In the genomic region with DNA sequence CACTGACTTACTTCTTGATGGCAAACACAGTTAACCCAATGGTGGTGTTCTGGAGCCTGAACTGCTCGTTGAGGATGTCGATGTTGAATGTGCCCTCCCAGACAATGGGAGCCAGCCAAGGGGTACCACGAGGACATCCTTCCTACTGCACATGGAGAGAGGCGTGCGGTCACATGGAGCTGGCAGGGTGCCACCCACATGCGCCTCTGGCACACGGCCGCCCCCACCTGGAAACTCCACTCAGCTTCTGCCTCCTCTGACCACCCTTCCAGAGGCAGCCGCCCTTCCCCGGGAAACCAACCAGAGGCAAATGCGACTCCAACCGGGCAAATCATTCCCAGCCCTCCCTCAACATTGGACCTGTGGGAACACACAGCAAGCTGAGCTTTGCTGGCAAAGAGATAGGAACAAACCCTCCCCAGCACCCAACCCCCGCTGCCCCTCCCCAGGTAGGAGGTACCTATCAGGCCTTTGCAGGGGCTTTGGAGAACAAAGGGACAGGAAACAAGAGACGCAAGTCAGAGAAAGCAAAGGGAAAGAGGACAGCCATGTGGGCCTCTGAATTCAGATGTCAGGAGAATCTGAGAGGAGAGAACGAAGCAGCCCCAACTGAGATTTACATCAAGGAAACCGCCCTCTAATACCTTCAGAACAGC, we compare ENCODE assay signal across 25 cellular contexts. TPM values are rescaled to one million over a fixed set of nuclear protein-coding genes. Genes with fewer than 3 reads are reported as not detected.
DNase-seq lines count a peak whose midpoint lies in the region; ATAC-seq, FAIRE-seq and TF ChIP-seq lines count a peak whose summit lies in the region.
"Had no signal": no experiment of that assay in that cellular context is flagged by ENCODE, and none has a peak within 500 bp of the region (broad histone marks: within the 10 kb centered on the region; RNA-seq: fewer than 3 reads in every experiment).

No MANE protein-coding gene starts in this region.

- H2BK120ac ChIP-seq in mesendoderm (ENCODE audit: low read depth, low read length) = no peak overlapping the region

- ATAC-seq in activated CD8-positive, alpha-beta memory T cell treated with anti-CD3 and anti-CD28 coated beads, Interleukin-2, amount 10 ng/mL, durations not matched to agents 7 days and 5 days = no peak
- no peak for ATAC-seq in GM21528 (IDR thresholded peaks at IDR 0.05; ENCODE audit: low FRiP score, unreplicated experiment)
- ATAC-seq: activated naive CD4-positive, alpha-beta T cell treated with anti-CD3 and anti-CD28 coated beads, Interleukin-2, amount 50 U/mL, for 72 hours; activated T-cell treated with anti-CD3 and anti-CD28 coated beads, Interleukin-2, amount 50 U/mL, for 72 hours; T-helper 17 cell had no signal

- POLR2A ChIA-PET in endothelial cell of umbilical vein (lab: Charles Lee) = no interaction called here

- no peak overlapping the region for H3K18ac ChIP-seq in mesendoderm (ENCODE audit: low read length)

- no peaks in the 10 kb centered on the region for H3K36me3 Mint-ChIP-seq in activated CD8-positive, alpha-beta memory T cell treated with anti-CD3 and anti-CD28 coated beads, Interleukin-2, amount 10 ng/mL, durations not matched to agents 7 days and 5 days
- H3K36me3 Mint-ChIP-seq: activated naive CD4-positive, alpha-beta T cell treated with anti-CD3 and anti-CD28 coated beads, Interleukin-2, amount 50 U/mL, for 72 hours had no signal

- H3K27me3 ChIP-seq in endothelial cell of umbilical vein (ENCODE audit: control insufficient read depth in 2 of 2, insufficient read depth in 2 of 2, low read length in 2 of 2) (no peaks in the 10 kb centered on the region), mesendoderm (ENCODE audit: insufficient read depth, low read length, poor library complexity) (no peaks in the 10 kb centered on the region), MG63 (no peaks in the 10 kb centered on the region)
- H3K27me3 ChIP-seq: BLaER1 had no signal

- no peaks in the 10 kb centered on the region for H3K4me1 Mint-ChIP-seq in activated CD8-positive, alpha-beta memory T cell treated with anti-CD3 and anti-CD28 coated beads, Interleukin-2, amount 10 ng/mL, durations not matched to agents 7 days and 5 days

- no peak overlapping the region for H4K5ac ChIP-seq in mesendoderm (ENCODE audit: low read length)

- no peaks in the 10 kb centered on the region for H3K79me2 ChIP-seq in endothelial cell of umbilical vein (ENCODE audit: control insufficient read depth, insufficient read depth, low read length)
- H3K79me2 ChIP-seq in mesendoderm (ENCODE audit: control insufficient read depth, insufficient read depth, low read length) = no peaks in the 10 kb centered on the region

- no peak for TF ChIP-seq CTCF in endothelial cell of umbilical vein (IDR thresholded peaks at IDR 0.05; ENCODE audit: extremely low read depth in 1 of 2, insufficient read depth in 1 of 2, low read depth in 1 of 2, low read length in 2 of 2)

- H3K4ac ChIP-seq in mesendoderm (ENCODE audit: low read depth, low read length) = no peak overlapping the region

- FAIRE-seq in endothelial cell of umbilical vein (lab: Jason Lieb, UNC) = no peak
- FAIRE-seq: A204.1, D721Med, G401.6 had no signal

- H3K23ac ChIP-seq in mesendoderm (ENCODE audit: low read length) = no peak overlapping the region

- no peak overlapping the region for H2AFZ ChIP-seq in endothelial cell of umbilical vein (ENCODE audit: low read depth, low read length)

- H3K36me3 ChIP-seq in endothelial cell of umbilical vein (ENCODE audit: control insufficient read depth in 2 of 2, extremely low read depth in 1 of 2, insufficient read depth in 2 of 2, low read length in 2 of 2) (no peaks in the 10 kb centered on the region), mesendoderm (ENCODE audit: control insufficient read depth, insufficient read depth, low read length) (no peaks in the 10 kb centered on the region), MG63 (no peaks in the 10 kb centered on the region)
- H3K36me3 ChIP-seq: BLaER1, WERI-Rb-1 had no signal

- dilution Hi-C loops in endothelial cell of umbilical vein (cut with MboI; ENCODE audit: extremely low pct_ligation_motif_present, low sequenced_read_pairs) = no loop called here

- H3K27me3 Mint-ChIP-seq in activated CD8-positive, alpha-beta memory T cell treated with anti-CD3 and anti-CD28 coated beads, Interleukin-2, amount 10 ng/mL, durations not matched to agents 7 days and 5 days = peaks cover 13% of the 10 kb centered on the region

- H3K4me1 ChIP-seq in endothelial cell of umbilical vein (ENCODE audit: control insufficient read depth, extremely low read depth, insufficient read depth, low read length) (no peaks in the 10 kb centered on the region), mesendoderm (ENCODE audit: control insufficient read depth, low read depth, low read length) (peaks cover 2% of the 10 kb centered on the region)

- H3K4me2 ChIP-seq in endothelial cell of umbilical vein (ENCODE audit: insufficient read depth, low read length) = no peak overlapping the region
- H3K4me2 ChIP-seq in mesendoderm (ENCODE audit: low read length) = no peak overlapping the region
- H3K4me2 ChIP-seq: BLaER1 had no signal

- H3K9ac ChIP-seq in endothelial cell of umbilical vein (replicated peaks; ENCODE audit: extremely low read depth, insufficient read depth, low read length) (no peak overlapping the region), mesendoderm (ENCODE audit: low read length) (no peak overlapping the region)
- H3K9ac ChIP-seq: BLaER1 had no signal

- H2BK15ac ChIP-seq in mesendoderm (replicated peaks; ENCODE audit: low read depth) = no peak overlapping the region

- H2AK5ac ChIP-seq in mesendoderm (ENCODE audit: low read length) = no peak overlapping the region

- CTCF ChIA-PET in activated CD8-positive, alpha-beta memory T cell treated with anti-CD3 and anti-CD28 coated beads, Interleukin-2, amount 10 ng/mL, durations not matched to agents 7 days and 5 days (lab: Charles Lee) = no interaction called here
- CTCF ChIA-PET in endothelial cell of umbilical vein (lab: Charles Lee) = interaction anchor here (2.1 to 3.1 kb wide), 2 partner anchors 19 to 72 kb away, joined by 9 to 14 read pairs; no protein-coding TSS in a partner anchor

- no peak overlapping the region for H3K56ac ChIP-seq in mesendoderm (ENCODE audit: low read length)

- no peak overlapping the region for H3K27ac Mint-ChIP-seq in activated CD8-positive, alpha-beta memory T cell treated with anti-CD3 and anti-CD28 coated beads, Interleukin-2, amount 10 ng/mL, durations not matched to agents 7 days and 5 days
- H3K27ac Mint-ChIP-seq: activated naive CD4-positive, alpha-beta T cell treated with anti-CD3 and anti-CD28 coated beads, Interleukin-2, amount 50 U/mL, for 72 hours; activated T-cell treated with anti-CD3 and anti-CD28 coated beads, Interleukin-2, amount 50 U/mL, for 72 hours; HFFc6; T-helper 17 cell had no signal

- no peaks in the 10 kb centered on the region for H4K20me1 ChIP-seq in endothelial cell of umbilical vein (replicated peaks; ENCODE audit: control insufficient read depth, extremely low read depth, insufficient read depth, low read length)
- H4K20me1 ChIP-seq: BLaER1 had no signal

- no peaks in the 10 kb centered on the region for H3K9me3 Mint-ChIP-seq in activated CD8-positive, alpha-beta memory T cell treated with anti-CD3 and anti-CD28 coated beads, Interleukin-2, amount 10 ng/mL, durations not matched to agents 7 days and 5 days (ENCODE audit: low read depth)
- H3K9me3 Mint-ChIP-seq: activated naive CD4-positive, alpha-beta T cell treated with anti-CD3 and anti-CD28 coated beads, Interleukin-2, amount 50 U/mL, for 72 hours; activated T-cell treated with anti-CD3 and anti-CD28 coated beads, Interleukin-2, amount 50 U/mL, for 72 hours; HFFc6 had no signal

- no TSS peak for BruUV-seq in endothelial cell of umbilical vein (replicated peaks; lab: Mats Ljungman, UMichigan)

- no peaks in the 10 kb centered on the region for H3K9me1 ChIP-seq in endothelial cell of umbilical vein (replicated peaks; ENCODE audit: control insufficient read depth, extremely low read depth, insufficient read depth, low read length)

- no peak overlapping the region for H2BK5ac ChIP-seq in mesendoderm (ENCODE audit: low read length)

- H3K4me3 Mint-ChIP-seq in activated CD8-positive, alpha-beta memory T cell treated with anti-CD3 and anti-CD28 coated beads, Interleukin-2, amount 10 ng/mL, durations not matched to agents 7 days and 5 days = no peak overlapping the region
- H3K4me3 Mint-ChIP-seq: activated T-cell treated with anti-CD3 and anti-CD28 coated beads, Interleukin-2, amount 50 U/mL, for 72 hours; HFFc6; T-helper 17 cell had no signal

- H3K4me3 ChIP-seq in endothelial cell of umbilical vein (replicated peaks in 1 of 3; ENCODE audit: insufficient read depth in 1 of 3, low read depth in 1 of 3, low read length in 3 of 3) = no peak overlapping the region
- H3K4me3 ChIP-seq in mesendoderm (ENCODE audit: low read length) = no peak overlapping the region
- H3K4me3 ChIP-seq in MG63 = no peak overlapping the region
- H3K4me3 ChIP-seq: BLaER1, skin epidermis had no signal

- H4K8ac ChIP-seq in mesendoderm (ENCODE audit: low read depth, low read length) = no peak overlapping the region

- no CpG with 5 or more reads among the region's 16 CpGs for WGBS in mesendoderm (ENCODE audit: extremely low coverage, insufficient coverage, low lambda C conversion rate)

- H3K9me3 ChIP-seq in endothelial cell of umbilical vein (replicated peaks; ENCODE audit: control insufficient read depth, insufficient read depth, low read length) = no peaks in the 10 kb centered on the region
- H3K9me3 ChIP-seq in MG63 = no peaks in the 10 kb centered on the region

- H3K27ac ChIP-seq in endothelial cell of umbilical vein (ENCODE audit: insufficient read depth, low read depth, low read length) = no peak overlapping the region
- H3K27ac ChIP-seq in mesendoderm (ENCODE audit: low read depth, low read length) = no peak overlapping the region
- H3K27ac ChIP-seq: BLaER1, WERI-Rb-1 had no signal

- intact Hi-C loops in endothelial cell of umbilical vein (cut with micrococcal nuclease) = no loop called here

- peak; percentile 35 for DNase-seq in activated CD8-positive, alpha-beta memory T cell treated with anti-CD3 and anti-CD28 coated beads, Interleukin-2, amount 50 U/mL, for 48 hours
- DNase-seq in activated CD8-positive, alpha-beta memory T cell treated with anti-CD3 and anti-CD28 coated beads, Interleukin-2, amount 10 ng/mL, durations not matched to agents 7 days and 5 days = no peak
- DNase-seq in endothelial cell of umbilical vein (ENCODE audit: low read depth, low spot score) = peak; percentile 44
- DNase-seq in mesendoderm = peak; percentile 33
- peak; percentile 55 for DNase-seq in ureter (ENCODE audit: low spot score)
- DNase-seq in MG63 = no peak
- no peak for DNase-seq in NCI-H146 (lab: John Stamatoyannopoulos, UW)
- DNase-seq: activated CD4-positive, alpha-beta T cell treated with anti-CD3 and anti-CD28 coated beads, Interleukin-2, amount 50 U/mL, for 48 hours; activated T-cell treated with anti-CD3 and anti-CD28 coated beads, Interleukin-2, amount 50 U/mL, for 72 hours; foreskin fibroblast; HFFc6; NCI-H1694 treated with DMSO at 0.1 percent for 48 hours; NCI-H446 treated with DMSO at 0.1 percent for 48 hours; stimulated activated CD8-positive, alpha-beta memory T cell treated with anti-CD3 and anti-CD28 coated beads, Interleukin-4, amount 100 ng/mL, for 48 hours; T-helper 17 cell had no signal

- TF ChIP-seq POLR2A in endothelial cell of umbilical vein (IDR thresholded peaks at IDR 0.05; ENCODE audit: low read depth, low read length) = no peak

- no peaks in the 10 kb centered on the region for H3K79me1 ChIP-seq in mesendoderm (ENCODE audit: low read length)

RNA-seq across cellular contexts. Expression of gene ABO, which starts 17.5 kb away (rescaled TPM):
- not detected for total RNA-seq in activated CD8-positive, alpha-beta memory T cell treated with anti-CD3 and anti-CD28 coated beads, Interleukin-2, amount 10 ng/mL, durations not matched to agents 7 days and 5 days
- total RNA-seq in endothelial cell of umbilical vein = not detected in 2 replicates
- not detected in 2 replicates for polyA plus RNA-seq in endothelial cell of umbilical vein
- not detected in 2 replicates for polyA plus RNA-seq in endothelial cell of umbilical vein (2011; cell fraction: cytosol; rRNA removed)
- not detected in 2 replicates for polyA plus RNA-seq in endothelial cell of umbilical vein (2011; cell fraction: nucleus; rRNA removed)
- polyA plus RNA-seq in endothelial cell of umbilical vein (2012) = not detected in 2 replicates
- polyA minus RNA-seq in endothelial cell of umbilical vein = 0.56 and 1.4 TPM in 2 replicates
- 0.92 TPM for polyA minus RNA-seq in endothelial cell of umbilical vein (2011; cell fraction: cytosol; rRNA and poly(A)+ RNA removed)
- not detected in 2 replicates for polyA minus RNA-seq in endothelial cell of umbilical vein (2011; cell fraction: nucleus; rRNA and poly(A)+ RNA removed)
- 0.01 TPM for polyA plus RNA-seq in mesendoderm (2013, experiment 1 of 2)
- 0.01 TPM for polyA plus RNA-seq in mesendoderm (2013, experiment 2 of 2)
- 25.4 TPM for total RNA-seq in ureter
- total RNA-seq in MG63 (2014; rRNA removed; shearing (Covaris generic); ENCODE audit: low replicate concordance) = not detected in 2 replicates
- total RNA-seq: activated naive CD4-positive, alpha-beta T cell treated with anti-CD3 and anti-CD28 coated beads, Interleukin-2, amount 50 U/mL, for 72 hours; activated T-cell treated with anti-CD3 and anti-CD28 coated beads, Interleukin-2, amount 50 U/mL, for 72 hours; HFFc6; M059J; temporal lobe had no signal

RNA-seq across cellular contexts. Expression of gene OBP2B, which starts 48.5 kb away (rescaled TPM):
- not detected for total RNA-seq in activated CD8-positive, alpha-beta memory T cell treated with anti-CD3 and anti-CD28 coated beads, Interleukin-2, amount 10 ng/mL, durations not matched to agents 7 days and 5 days
- not detected in 2 replicates for total RNA-seq in endothelial cell of umbilical vein
- not detected in 2 replicates for polyA plus RNA-seq in endothelial cell of umbilical vein
- not detected in 2 replicates for polyA plus RNA-seq in endothelial cell of umbilical vein (2011; cell fraction: cytosol; rRNA removed)
- polyA plus RNA-seq in endothelial cell of umbilical vein (2011; cell fraction: nucleus; rRNA removed) = not detected in 2 replicates
- polyA plus RNA-seq in endothelial cell of umbilical vein (2012) = not detected in 2 replicates
- not detected in 2 replicates for polyA minus RNA-seq in endothelial cell of umbilical vein
- not detected for polyA minus RNA-seq in endothelial cell of umbilical vein (2011; cell fraction: cytosol; rRNA and poly(A)+ RNA removed)
- not detected in 2 replicates for polyA minus RNA-seq in endothelial cell of umbilical vein (2011; cell fraction: nucleus; rRNA and poly(A)+ RNA removed)
- not detected for polyA plus RNA-seq in mesendoderm (2013, experiment 1 of 2)
- not detected for polyA plus RNA-seq in mesendoderm (2013, experiment 2 of 2)
- total RNA-seq in ureter = not detected
- total RNA-seq in MG63 (2014; rRNA removed; shearing (Covaris generic); ENCODE audit: low replicate concordance) = not detected in 2 replicates
- total RNA-seq: activated naive CD4-positive, alpha-beta T cell treated with anti-CD3 and anti-CD28 coated beads, Interleukin-2, amount 50 U/mL, for 72 hours; activated T-cell treated with anti-CD3 and anti-CD28 coated beads, Interleukin-2, amount 50 U/mL, for 72 hours; HFFc6; M059J; T-helper 17 cell; temporal lobe had no signal

Comparison
In these comparisons a context has a peak if more than half of its experiments do, and no peak if none do; other contexts are left out.
1. DNase-seq: peak in activated CD8-positive, alpha-beta memory T cell treated with anti-CD3 and anti-CD28 coated beads, Interleukin-2, amount 50 U/mL, for 48 hours (single experiment), endothelial cell of umbilical vein (single experiment), mesendoderm (single experiment) and ureter (single experiment); none in activated CD8-positive, alpha-beta memory T cell treated with anti-CD3 and anti-CD28 coated beads, Interleukin-2, amount 10 ng/mL, durations not matched to agents 7 days and 5 days (single experiment), MG63 (single experiment) and NCI-H146 (single experiment).
2. RNA of gene ABO, which starts 17.5 kb away (total RNA-seq): 25.4 TPM in ureter (single experiment); not detected in activated CD8-positive, alpha-beta memory T cell treated with anti-CD3 and anti-CD28 coated beads, Interleukin-2, amount 10 ng/mL, durations not matched to agents 7 days and 5 days, not detected in endothelial cell of umbilical vein and not detected in MG63; every median in the first group is over 10 times any median in the second.